ENCODE assay signal across 12 cellular contexts in the genomic region with DNA sequence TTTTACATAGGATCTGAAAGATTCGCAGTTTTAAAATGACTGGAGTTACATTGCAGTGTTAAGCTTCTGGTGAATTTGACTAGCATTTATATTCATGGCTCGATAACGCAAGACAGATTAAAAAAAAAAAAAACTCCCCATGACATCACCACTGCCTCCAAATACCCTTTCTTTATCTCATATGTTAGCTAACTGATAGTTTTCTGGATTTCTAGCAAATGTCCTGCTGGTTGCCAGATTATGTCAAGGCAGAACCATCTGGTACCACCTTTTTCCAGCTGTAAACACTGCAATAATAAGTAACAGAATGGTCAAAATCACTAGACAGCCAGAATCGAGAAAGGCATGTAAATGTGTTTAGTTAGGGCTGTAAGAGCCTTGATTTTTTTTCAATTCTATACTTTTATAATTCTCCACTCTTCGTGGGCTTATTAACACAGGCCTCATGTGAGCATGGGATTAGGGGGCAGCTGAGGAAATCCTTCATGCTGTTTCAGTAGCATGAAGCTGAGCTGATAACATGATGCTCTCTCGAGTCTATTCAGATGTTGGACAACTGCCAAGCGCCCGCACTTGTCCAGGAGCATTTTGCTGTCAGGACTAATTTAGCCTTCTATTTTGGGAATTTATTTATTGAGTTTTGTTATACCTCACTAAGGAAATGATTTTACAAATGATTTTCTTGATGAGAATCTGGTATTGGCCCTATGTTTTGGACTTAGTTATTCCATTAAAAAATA.
A peak's percentile ranks its signal among the peaks of the same experiment; 100 is the strongest.
DNase-seq lines count a peak whose midpoint lies in the region; TF ChIP-seq lines count a peak whose summit lies in the region.
"Had no signal": no experiment of that assay in that cellular context is flagged by ENCODE, and none has a peak within 500 bp of the region (broad histone marks: within the 10 kb centered on the region; RNA-seq: fewer than 3 reads in every experiment).

No MANE protein-coding gene starts in this region.

- no peaks in the 10 kb centered on the region for H3F3A ChIP-seq in neural progenitor cell (ENCODE audit: low read depth)

- H3K4me1 Mint-ChIP-seq in neural progenitor cell = peaks cover 33% of the 10 kb centered on the region

- H3K4me3 Mint-ChIP-seq in neural progenitor cell = no peak overlapping the region

- TF ChIP-seq CTCF in left ventricle myocardium inferior (IDR thresholded peaks at IDR 0.05; ENCODE audit: borderline replicate concordance) (no peak), neural progenitor cell (IDR thresholded peaks at IDR 0.05) (no peak)

- no peak overlapping the region for H3K9ac ChIP-seq in neural progenitor cell

- H2AFZ ChIP-seq in neural progenitor cell (replicated peaks) = no peak overlapping the region

- no peaks in the 10 kb centered on the region for H4K20me1 ChIP-seq in neural progenitor cell (ENCODE audit: low read depth)

- H3K4me3 ChIP-seq in left ventricle myocardium inferior (no peak overlapping the region), neural progenitor cell (no peak overlapping the region), H7 (ENCODE audit: insufficient read depth, low read depth, low read length) (no peak overlapping the region)
- H3K4me3 ChIP-seq: spleen had no signal

- no peaks in the 10 kb centered on the region for H3K9me3 ChIP-seq in left ventricle myocardium inferior (replicated peaks)
- H3K9me3 ChIP-seq in neural progenitor cell (ENCODE audit: low read depth) = no peaks in the 10 kb centered on the region
- H3K9me3 ChIP-seq: spleen had no signal

- H3K27ac Mint-ChIP-seq in neural progenitor cell = no peak overlapping the region

- H3K27me3 ChIP-seq in left ventricle myocardium inferior (ENCODE audit: low read depth) (no peaks in the 10 kb centered on the region), neural progenitor cell (no peaks in the 10 kb centered on the region), H7 (ENCODE audit: control insufficient read depth, insufficient read depth, low read length) (no peaks in the 10 kb centered on the region)
- H3K27me3 ChIP-seq: spleen had no signal

- DNase-seq in COR-L47 (lab: John Stamatoyannopoulos, UW) (peak; percentile 93), NCI-H2029 (lab: John Stamatoyannopoulos, UW) (peak; percentile 77), SHP77 (lab: John Stamatoyannopoulos, UW) (peak; percentile 66 to 81), left ventricle myocardium inferior (peak; percentile 66), SW480 (ENCODE audit: low spot score) (no peak), neural progenitor cell (ENCODE audit: low spot score) (no peak), dedifferentiated amniotic fluid mesenchymal stem cell (ENCODE audit: extremely low spot score) (no peak), H7 (no peak)
- DNase-seq: activated effector memory CD4-positive, alpha-beta T cell treated with anti-CD3 and anti-CD28 coated beads, Interleukin-2, amount 50 U/mL, for 16 hours; spleen; stimulated activated naive CD4-positive, alpha-beta T cell had no signal

- H3K79me2 ChIP-seq in neural progenitor cell (ENCODE audit: low read depth) = no peaks in the 10 kb centered on the region

- intact Hi-C loops in left ventricle myocardium inferior (cut with micrococcal nuclease) = no loop called here

- no peak overlapping the region for H3K4me2 ChIP-seq in neural progenitor cell

- H3K36me3 Mint-ChIP-seq in neural progenitor cell = no peaks in the 10 kb centered on the region

- H3K27ac ChIP-seq in left ventricle myocardium inferior (replicated peaks) = peak overlapping the region; percentile 31
- no peak overlapping the region for H3K27ac ChIP-seq in neural progenitor cell
- H3K27ac ChIP-seq: spleen, VCaP had no signal

- no peaks in the 10 kb centered on the region for H3K9me3 Mint-ChIP-seq in neural progenitor cell

- peaks cover 2% of the 10 kb centered on the region for H3K27me3 Mint-ChIP-seq in neural progenitor cell (ENCODE audit: insufficient read depth, low read depth)

- H3K36me3 ChIP-seq in left ventricle myocardium inferior = no peaks in the 10 kb centered on the region
- no peaks in the 10 kb centered on the region for H3K36me3 ChIP-seq in neural progenitor cell
- no peaks in the 10 kb centered on the region; the same call in 1 of the 2 replicates for H3K36me3 ChIP-seq in H7 (replicated peaks; ENCODE audit: control insufficient read depth, insufficient read depth, low read length)

- H3K4me1 ChIP-seq in left ventricle myocardium inferior (peaks cover 35% of the 10 kb centered on the region), neural progenitor cell (peaks cover 25% of the 10 kb centered on the region)

Comparison
In these comparisons a context has a peak if more than half of its experiments do, and no peak if none do; other contexts are left out.
1. DNase-seq: peak in COR-L47 (single experiment), NCI-H2029 (single experiment), SHP77 (2 of 2) and left ventricle myocardium inferior (single experiment); none in SW480 (single experiment), neural progenitor cell (single experiment), dedifferentiated amniotic fluid mesenchymal stem cell (single experiment) and H7 (single experiment).